In the genomic region with DNA sequence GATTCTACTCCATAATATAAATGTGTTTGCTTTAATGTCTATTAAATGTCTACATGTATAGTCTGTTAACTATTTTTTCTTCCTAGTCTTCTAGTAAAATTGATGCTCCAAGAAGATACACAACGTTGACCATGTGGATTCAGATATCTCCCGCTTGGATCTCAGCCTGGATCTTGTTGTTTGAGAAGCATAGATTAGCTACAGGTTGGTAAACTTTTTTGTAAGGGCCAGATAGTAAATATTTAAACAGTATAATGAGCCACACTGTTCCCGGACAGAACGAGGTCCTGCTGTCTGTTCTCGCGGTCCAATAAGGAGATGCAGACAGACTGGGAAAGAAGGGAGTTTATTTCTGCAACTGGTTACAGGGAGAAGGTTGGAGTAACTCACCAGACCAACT, we compare ENCODE assay signal across 22 cellular contexts.
"Had no signal": no experiment of that assay in that cellular context is flagged by ENCODE, and none has a peak within 500 bp of the region (broad histone marks: within the 10 kb centered on the region; RNA-seq: fewer than 3 reads in every experiment).

No MANE protein-coding gene starts in this region.

- H3K27ac ChIP-seq: KMS-11, RWPE1, SJCRH30 had no signal

- H3K9me3 ChIP-seq: SJCRH30 had no signal

- H3K9ac ChIP-seq: KMS-11 had no signal

- H3K4me2 ChIP-seq: KMS-11 had no signal

- ATAC-seq: K562, Panc1, PC-3, SK-N-SH treated with all-trans-retinoic acid at 6 μM for 48 hours had no signal

- H3K4me1 ChIP-seq: SJCRH30 had no signal

- H3K27me3 ChIP-seq: SJCRH30 had no signal

- H3K4me3 ChIP-seq: K562, SJCRH30 had no signal

- H3K36me3 ChIP-seq: SJCRH30 had no signal

- DNase-seq: Kasumi-1, MV-4-11, NCI-H1048, NCI-H1105, NCI-H1417, NCI-H1436 treated with DMSO at 0.1 percent for 48 hours, NCI-H1694, NCI-H187 treated with DMSO at 0.1 percent for 48 hours, NCI-H2029 treated with DMSO at 0.1 percent for 48 hours, NCI-H2107, NCI-H2227 treated with DMSO at 0.1 percent for 48 hours, NCI-H524, NCI-H526 treated with DMSO at 0.1 percent for 48 hours, NCI-H82, PC-3, SHP77, SJCRH30 had no signal

- FAIRE-seq: K562 had no signal
